Comparison of ENCODE assay signal across 26 cellular contexts in genomic region chrX:68077378-68077777, GRCh38.
"Had no signal": no experiment of that assay in that cellular context is flagged by ENCODE, and none has a peak within 500 bp of the region (broad histone marks: within the 10 kb centered on the region; RNA-seq: fewer than 3 reads in every experiment).

No MANE protein-coding gene starts in this region.

- H3K36me3 ChIP-seq: colonic mucosa, gastrocnemius medialis, left lung had no signal

- H3K4me3 ChIP-seq: colonic mucosa, esophagus squamous epithelium, gastrocnemius medialis, heart right ventricle, left lung, lower lobe of right lung, mucosa of descending colon had no signal

- FAIRE-seq: endometrium, islet of Langerhans, keratinocyte had no signal

- H3K27ac ChIP-seq: colonic mucosa, epithelial cell of prostate, esophagus squamous epithelium, gastrocnemius medialis, heart right ventricle, left lung, lower lobe of right lung had no signal

- H3K4me1 ChIP-seq: colonic mucosa, esophagus squamous epithelium, gastrocnemius medialis, heart right ventricle, left lung, lower lobe of right lung had no signal

- ATAC-seq: effector memory CD8-positive, alpha-beta T cell; esophagus mucosa; gastrocnemius medialis; heart right ventricle; left cardiac atrium; left lung; left ventricle myocardium superior; lower lobe of right lung; mucosa of descending colon had no signal

- H3K9me3 ChIP-seq: colonic mucosa, esophagus squamous epithelium, heart right ventricle, left lung, lower lobe of right lung, mucosa of descending colon had no signal

- H3K27me3 ChIP-seq: colonic mucosa, esophagus squamous epithelium, gastrocnemius medialis, heart right ventricle, left lung had no signal

- DNase-seq: colonic mucosa; cortex of kidney; effector CD8-positive, alpha-beta T cell; effector memory CD8-positive, alpha-beta T cell; endodermal cell; erythroblast; esophagus squamous epithelium; foreskin fibroblast; foreskin melanocyte; gastrocnemius medialis; glutamatergic neuron; head of caudate nucleus; heart right ventricle; hippocampal formation; left cardiac atrium; left lung; left ventricle myocardium superior; lower lobe of right lung; mesenchymal stem cell; mucosa of descending colon; naive B cell had no signal
